8 cellular contexts compared by ENCODE assay signal in genomic region chr1:209585672-209586071, GRCh38. TPM values are rescaled to one million over a fixed set of nuclear protein-coding genes. Genes with fewer than 3 reads are reported as not detected.
DNase-seq lines count a peak whose midpoint lies in the region; ATAC-seq, FAIRE-seq and TF ChIP-seq lines count a peak whose summit lies in the region.

No MANE protein-coding gene starts in this region.

- H3K9me3 ChIP-seq in BE2C: no peaks in the 10 kb centered on the region

- TF ChIP-seq CTCF in BE2C (IDR thresholded peaks at IDR 0.05; ENCODE audit: low read depth, low read length): no peak; the same call in 1 of the 2 replicates
- peak; percentile 7 for TF ChIP-seq CTCF in bronchial epithelial cell (IDR thresholded peaks at IDR 0.05; ENCODE audit: insufficient read depth, low read length, severe bottlenecking)
- no peak for TF ChIP-seq CTCF in lower leg skin (IDR thresholded peaks at IDR 0.05)

- FAIRE-seq in bronchial epithelial cell (lab: Jason Lieb, UNC): no peak

- TF ChIP-seq POLR2A in lower leg skin (IDR thresholded peaks at IDR 0.05): no peak

- peak; percentile 72 for DNase-seq in BE2C
- peak; percentile 8 for DNase-seq in NCI-H1436 treated with DMSO at 0.1 percent for 48 hours (lab: John Stamatoyannopoulos, UW)
- DNase-seq in bronchial epithelial cell (ENCODE audit: low read depth): no peak
- DNase-seq in kidney glomerular epithelial cell (lab: John Stamatoyannopoulos, UW): peak; percentile 15
- peak; percentile 56 for DNase-seq in ureter (ENCODE audit: low spot score)
- no peak for DNase-seq in lower leg skin (ENCODE audit: low spot score in 2 of 2)
- DNase-seq in RKO (ENCODE audit: low spot score): no peak

- H3K36me3 ChIP-seq in BE2C (no peaks in the 10 kb centered on the region), bronchial epithelial cell (ENCODE audit: control insufficient read depth, insufficient read depth, low read length) (no peaks in the 10 kb centered on the region)

- no peaks in the 10 kb centered on the region for H3K4me1 ChIP-seq in BE2C

- H3K4me3 ChIP-seq in BE2C (ENCODE audit: low read depth, low read length) (peak overlapping the region; percentile 36), bronchial epithelial cell (ENCODE audit: low read depth, low read length) (no peak overlapping the region), lower leg skin (ENCODE audit: low read depth, poor library complexity, severe bottlenecking) (no peak overlapping the region)

- intact Hi-C loops in lower leg skin (cut with DNase I; ENCODE audit: low total_unique reads): no loop called here

- no peak for ATAC-seq in HG02623 (IDR thresholded peaks at IDR 0.05; ENCODE audit: unreplicated experiment)

- WGBS in lower leg skin, 2 donors: 4% methylated on average over 9 to 20 of the region's 23 CpGs

- H3K27me3 ChIP-seq in BE2C (no peaks in the 10 kb centered on the region; the same call in 1 of the 2 replicates), bronchial epithelial cell (ENCODE audit: control insufficient read depth, insufficient read depth, low read length) (peaks cover 13% of the 10 kb centered on the region)

RNA-seq across cellular contexts. Expression of gene CAMK1G, which starts 2.2 kb away (rescaled TPM):
- not detected for polyA plus RNA-seq in BE2C (2012; ENCODE audit: insufficient read depth, insufficient read length, low read depth)
- total RNA-seq in bronchial epithelial cell (not detected in 2 replicates), ureter (0.68 TPM), lower leg skin (1 to 10 TPM in 1 of 4 donors, not detected in 3; 1.8 TPM)

Comparison
In these comparisons a context has a peak if more than half of its experiments do, and no peak if none do; other contexts are left out.
1. DNase-seq: peak in BE2C (single experiment), NCI-H1436 treated with DMSO at 0.1 percent for 48 hours (single experiment), kidney glomerular epithelial cell (single experiment) and ureter (single experiment); none in bronchial epithelial cell (single experiment), lower leg skin (0 of 2) and RKO (single experiment).